8 cellular contexts compared by ENCODE assay signal in genomic region chr17:33750943-33751701, GRCh38.
DNase-seq lines count a peak whose midpoint lies in the region; ATAC-seq and TF ChIP-seq lines count a peak whose summit lies in the region.

No MANE protein-coding gene starts in this region.

- H3K9me3 Mint-ChIP-seq in CD4-positive, alpha-beta T cell, result no peaks in the 10 kb centered on the region
- H3K9me3 Mint-ChIP-seq in HFFc6, result no peaks in the 10 kb centered on the region

- H3K4me3 Mint-ChIP-seq in CD4-positive, alpha-beta T cell, result no peak overlapping the region
- peak overlapping the region; percentile 85 for H3K4me3 Mint-ChIP-seq in HFFc6

- H3K4me1 Mint-ChIP-seq in CD4-positive, alpha-beta T cell (ENCODE audit: low read depth), result peaks cover 10% of the 10 kb centered on the region
- peaks cover 13% of the 10 kb centered on the region for H3K4me1 Mint-ChIP-seq in HFFc6 (ENCODE audit: low read depth)

- 3% methylated on average over 13 of the region's 13 CpGs for WGBS in testis, 2 donors

- no peak overlapping the region for H3K27ac ChIP-seq in CD4-positive, alpha-beta T cell (ENCODE audit: low read depth, low read length)
- H3K27ac ChIP-seq in testis, result no peak overlapping the region

- H3K36me3 ChIP-seq in testis (ENCODE audit: low read depth, missing control alignments), result no peaks in the 10 kb centered on the region

- no peak overlapping the region for H3K27ac Mint-ChIP-seq in CD4-positive, alpha-beta T cell
- H3K27ac Mint-ChIP-seq in HFFc6, result no peak overlapping the region

- no peak overlapping the region for H3K4me3 ChIP-seq in testis

- peaks cover 37% of the 10 kb centered on the region for H3K27me3 ChIP-seq in CD4-positive, alpha-beta T cell (ENCODE audit: control insufficient read depth, insufficient read depth, low read length)
- H3K27me3 ChIP-seq in testis, result no peaks in the 10 kb centered on the region

- TF ChIP-seq CTCF in CD4-positive, alpha-beta T cell (IDR thresholded peaks at IDR 0.05), result peak; percentile 96
- TF ChIP-seq CTCF in HFFc6 (IDR thresholded peaks at IDR 0.05) (peak; percentile 98), omental fat pad (IDR thresholded peaks at IDR 0.05) (peak in 1 of 3 donors; percentile 20), testis (IDR thresholded peaks at IDR 0.05) (peak; percentile 68 to 97 (median 91))

- H3K27me3 Mint-ChIP-seq in CD4-positive, alpha-beta T cell, result peaks cover 63% of the 10 kb centered on the region
- H3K27me3 Mint-ChIP-seq in HFFc6 (ENCODE audit: insufficient read depth), result peaks cover 2% of the 10 kb centered on the region; the same call in 1 of the 2 replicates

- ATAC-seq in CD4-positive, alpha-beta T cell (ENCODE audit: poor library complexity), result peak; percentile 68
- peak; percentile 88 for ATAC-seq in omental fat pad (ENCODE audit: low FRiP score)
- ATAC-seq in GM21360 (IDR thresholded peaks at IDR 0.05; ENCODE audit: unreplicated experiment), result no peak

- H3K4me1 ChIP-seq in testis, result no peaks in the 10 kb centered on the region

- no peaks in the 10 kb centered on the region for H3K9me3 ChIP-seq in CD4-positive, alpha-beta T cell (ENCODE audit: control insufficient read depth, low read length)
- no peaks in the 10 kb centered on the region for H3K9me3 ChIP-seq in testis

- no peak for TF ChIP-seq POLR2A in testis (IDR thresholded peaks at IDR 0.05)

- CTCF ChIA-PET in CD4-positive, alpha-beta T cell (lab: Charles Lee), result no interaction called here

- POLR2A ChIA-PET in CD4-positive, alpha-beta T cell (lab: Charles Lee), result no interaction called here

- DNase-seq in CD4-positive, alpha-beta T cell, result peak; percentile 26 to 61 (median 42)
- DNase-seq in HFFc6 (peak; percentile 55), RKO (ENCODE audit: low spot score) (peak; percentile 51), globus pallidus (ENCODE audit: low spot score) (peak; percentile 61), omental fat pad (ENCODE audit: low spot score) (peak; percentile 65), testis (peak; percentile 84)
- peak; percentile 63 for DNase-seq in activated naive CD4-positive, alpha-beta T cell treated with Interleukin-2 at 50 U/mL for 16 hours

- intact Hi-C loops in CD4-positive, alpha-beta T cell (cut with DNase I, micrococcal nuclease), result loop anchor here (5.0 to 10.0 kb wide), 2 partner anchors 754 to 966 kb away; no protein-coding TSS in a partner anchor
- intact Hi-C loops in testis (cut with DNase I; ENCODE audit: low total_unique reads), result no loop called here

- no peaks in the 10 kb centered on the region for H3K36me3 Mint-ChIP-seq in CD4-positive, alpha-beta T cell (ENCODE audit: low read depth)
- H3K36me3 Mint-ChIP-seq in HFFc6 (ENCODE audit: low read depth), result no peaks in the 10 kb centered on the region
